ENCODE assay signal across 8 cellular contexts in genomic region chr2:177261115-177261779, GRCh38. TPM values are rescaled to one million over a fixed set of nuclear protein-coding genes. Genes with fewer than 3 reads are reported as not detected.
DNase-seq lines count a peak whose midpoint lies in the region; ATAC-seq and TF ChIP-seq lines count a peak whose summit lies in the region.

No MANE protein-coding gene starts in this region.

- DNase-seq in cardiac muscle cell (ENCODE audit: low read depth in 1 of 2, low spot score in 1 of 2): peak in 1 of 2 donors; percentile 37
- DNase-seq in Right ventricle myocardium superior: no peak
- no peak for DNase-seq in mesothelial cell of epicardium (ENCODE audit: low spot score in 2 of 2, unreplicated experiment in 2 of 2)
- no peak for DNase-seq in amniotic stem cell (lab: John Stamatoyannopoulos, UW)
- DNase-seq in midbrain (lab: John Stamatoyannopoulos, UW): no peak

- H3K27ac ChIP-seq in cardiac muscle cell (peak overlapping the region; percentile 37), urinary bladder (ENCODE audit: low read depth) (peak overlapping the region; percentile 32)

- H3K9me3 Mint-ChIP-seq in brain: peaks cover 0 to 13% (median 4%) of the 10 kb centered on the region in 5 experiments
- H3K9me3 Mint-ChIP-seq in mesothelial cell of epicardium: peaks cover 5% of the 10 kb centered on the region

- H3K27me3 Mint-ChIP-seq in brain (no peaks in the 10 kb centered on the region), mesothelial cell of epicardium (ENCODE audit: low read depth) (no peaks in the 10 kb centered on the region)

- H3K4me1 ChIP-seq in cardiac muscle cell (ENCODE audit: low read depth): peaks cover 36% of the 10 kb centered on the region
- peaks cover 4% of the 10 kb centered on the region for H3K4me1 ChIP-seq in urinary bladder (ENCODE audit: insufficient read depth)

- H3K4me3 Mint-ChIP-seq in brain (peak overlapping the region; percentile 90 to 99 (median 95)), mesothelial cell of epicardium (peak overlapping the region; percentile 86)

- H3K27me3 ChIP-seq in cardiac muscle cell: no peaks in the 10 kb centered on the region

- WGBS in urinary bladder: 12% methylated on average over 5 of the region's 5 CpGs

- peak overlapping the region; percentile 96 for H3K4me3 ChIP-seq in cardiac muscle cell
- peak overlapping the region; percentile 97 for H3K4me3 ChIP-seq in urinary bladder (ENCODE audit: low read depth, low read length)

- intact Hi-C loops in Right ventricle myocardium superior (cut with DNase I): loop anchor here (5.0 kb wide), 1 partner anchor 71 kb away; no protein-coding TSS in a partner anchor

- TF ChIP-seq CTCF in cardiac muscle cell (IDR thresholded peaks at IDR 0.05; ENCODE audit: low read depth, low read length) (no peak), brain (conservative IDR thresholded peaks at IDR 0.05) (no peak), mesothelial cell of epicardium (IDR thresholded peaks at IDR 0.05; ENCODE audit: unreplicated experiment) (no peak)

- H3K36me3 Mint-ChIP-seq in brain (peaks cover 37% of the 10 kb centered on the region), mesothelial cell of epicardium (peaks cover 16% of the 10 kb centered on the region)

- H3K4me1 Mint-ChIP-seq in brain (peaks cover 53% of the 10 kb centered on the region), mesothelial cell of epicardium (peaks cover 44% of the 10 kb centered on the region)

- H3K27ac Mint-ChIP-seq in brain (peak overlapping the region in 4 of 5 experiments; percentile 69 to 99 (median 92)), mesothelial cell of epicardium (peak overlapping the region; percentile 99)

- no peak for ATAC-seq in Right ventricle myocardium superior (ENCODE audit: poor library complexity)
- ATAC-seq in HG03095 (IDR thresholded peaks at IDR 0.05; ENCODE audit: unreplicated experiment): no peak

- H3K36me3 ChIP-seq in cardiac muscle cell: no peaks in the 10 kb centered on the region
- H3K36me3 ChIP-seq in urinary bladder (ENCODE audit: insufficient read depth): no peaks in the 10 kb centered on the region

- H3K9me3 ChIP-seq in cardiac muscle cell (ENCODE audit: low read depth): no peaks in the 10 kb centered on the region

RNA-seq across cellular contexts. Expression of gene NFE2L2, which starts 3.3 kb away (rescaled TPM):
- total RNA-seq in cardiac muscle cell (56.6 and 70.0 TPM in 2 replicates), Right ventricle myocardium superior (45.8 TPM), mesothelial cell of epicardium (93.1 to 93.9 TPM (median 93.3 TPM) in 3 replicates), urinary bladder (108 TPM)
- polyA plus RNA-seq in cardiac muscle cell (84.5 and 90.5 TPM in 2 replicates), brain (ENCODE audit: insufficient read depth, low read depth, low replicate concordance) (30.1 TPM), urinary bladder (149 TPM)

RNA-seq across cellular contexts. Expression of gene HNRNPA3, which starts 48.7 kb away (rescaled TPM):
- total RNA-seq in cardiac muscle cell: 63.2 and 78.6 TPM in 2 replicates
- 67.3 and 81.7 TPM in 2 replicates for polyA plus RNA-seq in cardiac muscle cell
- 64.5 TPM for total RNA-seq in Right ventricle myocardium superior
- 295 TPM for polyA plus RNA-seq in brain (ENCODE audit: insufficient read depth, low read depth, low replicate concordance)
- total RNA-seq in mesothelial cell of epicardium: 264 to 274 TPM (median 269 TPM) in 3 replicates
- total RNA-seq in urinary bladder: 129 TPM
- 160 TPM for polyA plus RNA-seq in urinary bladder
